Comparison of ENCODE assay signal across 2 cellular contexts in the genomic region with DNA sequence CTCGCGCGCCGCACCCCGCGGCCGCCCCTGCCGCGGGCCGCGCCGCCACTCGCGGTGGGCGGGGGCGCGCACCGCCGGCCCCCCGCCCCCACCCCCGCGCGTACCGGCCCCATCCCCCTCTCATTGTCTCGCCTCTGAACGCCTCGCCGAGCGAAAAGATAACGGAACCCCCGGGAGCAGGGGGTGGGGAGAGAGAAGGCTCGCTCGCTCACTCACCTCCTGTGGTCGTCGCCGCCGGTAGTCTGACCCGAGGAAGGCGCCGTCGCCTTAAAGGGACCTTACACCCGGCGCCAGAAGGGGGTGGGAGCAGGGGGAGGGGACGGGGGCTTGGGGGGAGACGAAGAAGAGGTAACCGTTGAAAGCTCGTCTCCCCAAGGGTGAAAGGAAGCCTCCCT.
TF ChIP-seq lines count a peak whose summit lies in the region.

No MANE protein-coding gene starts in this region.

TF ChIP-seq in HEK293T, 16 proteins besides CTCF, POLR2A, EP300 and RAD21:
- TF ChIP-seq L3MBTL2 (conservative IDR thresholded peaks at IDR 0.05) (no peak), FOXM1 (IDR thresholded peaks at IDR 0.05; ENCODE audit: borderline replicate concordance) (no peak)

TF ChIP-seq in HepG2, 621 proteins besides CTCF, POLR2A, EP300 and RAD21:
- TF ChIP-seq, protein P1, sequence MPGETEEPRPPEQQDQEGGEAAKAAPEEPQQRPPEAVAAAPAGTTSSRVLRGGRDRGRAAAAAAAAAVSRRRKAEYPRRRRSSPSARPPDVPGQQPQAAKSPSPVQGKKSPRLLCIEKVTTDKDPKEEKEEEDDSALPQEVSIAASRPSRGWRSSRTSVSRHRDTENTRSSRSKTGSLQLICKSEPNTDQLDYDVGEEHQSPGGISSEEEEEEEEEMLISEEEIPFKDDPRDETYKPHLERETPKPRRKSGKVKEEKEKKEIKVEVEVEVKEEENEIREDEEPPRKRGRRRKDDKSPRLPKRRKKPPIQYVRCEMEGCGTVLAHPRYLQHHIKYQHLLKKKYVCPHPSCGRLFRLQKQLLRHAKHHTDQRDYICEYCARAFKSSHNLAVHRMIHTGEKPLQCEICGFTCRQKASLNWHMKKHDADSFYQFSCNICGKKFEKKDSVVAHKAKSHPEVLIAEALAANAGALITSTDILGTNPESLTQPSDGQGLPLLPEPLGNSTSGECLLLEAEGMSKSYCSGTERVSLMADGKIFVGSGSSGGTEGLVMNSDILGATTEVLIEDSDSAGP (CRISPR knock-in tag; IDR thresholded peaks at IDR 0.05; ENCODE audit: borderline replicate concordance) = peak; percentile 63; the same call in 1 of the 2 replicates
- TF ChIP-seq BCLAF1 (IDR thresholded peaks at IDR 0.05) = no peak
- TF ChIP-seq ZNF557 (CRISPR knock-in tag; IDR thresholded peaks at IDR 0.05) = no peak
- peak; percentile 36; the same call in 1 of the 2 replicates for TF ChIP-seq RBFOX2 (IDR thresholded peaks at IDR 0.05; ENCODE audit: low read depth, low read length)
- TF ChIP-seq ZNF780A (CRISPR knock-in tag; IDR thresholded peaks at IDR 0.05) = no peak
- TF ChIP-seq POLR2AphosphoS5 (IDR thresholded peaks at IDR 0.05; ENCODE audit: low read depth, low read length) = peak; percentile 35
- no peak for TF ChIP-seq NFKBIZ (CRISPR knock-in tag; IDR thresholded peaks at IDR 0.05)
- TF ChIP-seq ZNF383 (CRISPR knock-in tag; IDR thresholded peaks at IDR 0.05; ENCODE audit: borderline replicate concordance) = no peak
- TF ChIP-seq ZNF205 (CRISPR knock-in tag; IDR thresholded peaks at IDR 0.05) = no peak
- TF ChIP-seq MAZ (IDR thresholded peaks at IDR 0.05; ENCODE audit: borderline replicate concordance, low read depth, low read length) = no peak
- 0 out of 2 replicates have a peak, but pooled peaks have one; percentile 9 for TF ChIP-seq MAZ (CRISPR knock-in tag; IDR thresholded peaks at IDR 0.05; ENCODE audit: low read depth)
- TF ChIP-seq ISL2 (CRISPR knock-in tag; IDR thresholded peaks at IDR 0.05) = 0 out of 2 replicates have a peak, but pooled peaks have one; percentile 12
- TF ChIP-seq MBD4 (IDR thresholded peaks at IDR 0.05; ENCODE audit: borderline replicate concordance, low read length) = no peak
- TF ChIP-seq ZNF607 (CRISPR knock-in tag; IDR thresholded peaks at IDR 0.05; ENCODE audit: borderline replicate concordance) = no peak
- TF ChIP-seq, protein P2, sequence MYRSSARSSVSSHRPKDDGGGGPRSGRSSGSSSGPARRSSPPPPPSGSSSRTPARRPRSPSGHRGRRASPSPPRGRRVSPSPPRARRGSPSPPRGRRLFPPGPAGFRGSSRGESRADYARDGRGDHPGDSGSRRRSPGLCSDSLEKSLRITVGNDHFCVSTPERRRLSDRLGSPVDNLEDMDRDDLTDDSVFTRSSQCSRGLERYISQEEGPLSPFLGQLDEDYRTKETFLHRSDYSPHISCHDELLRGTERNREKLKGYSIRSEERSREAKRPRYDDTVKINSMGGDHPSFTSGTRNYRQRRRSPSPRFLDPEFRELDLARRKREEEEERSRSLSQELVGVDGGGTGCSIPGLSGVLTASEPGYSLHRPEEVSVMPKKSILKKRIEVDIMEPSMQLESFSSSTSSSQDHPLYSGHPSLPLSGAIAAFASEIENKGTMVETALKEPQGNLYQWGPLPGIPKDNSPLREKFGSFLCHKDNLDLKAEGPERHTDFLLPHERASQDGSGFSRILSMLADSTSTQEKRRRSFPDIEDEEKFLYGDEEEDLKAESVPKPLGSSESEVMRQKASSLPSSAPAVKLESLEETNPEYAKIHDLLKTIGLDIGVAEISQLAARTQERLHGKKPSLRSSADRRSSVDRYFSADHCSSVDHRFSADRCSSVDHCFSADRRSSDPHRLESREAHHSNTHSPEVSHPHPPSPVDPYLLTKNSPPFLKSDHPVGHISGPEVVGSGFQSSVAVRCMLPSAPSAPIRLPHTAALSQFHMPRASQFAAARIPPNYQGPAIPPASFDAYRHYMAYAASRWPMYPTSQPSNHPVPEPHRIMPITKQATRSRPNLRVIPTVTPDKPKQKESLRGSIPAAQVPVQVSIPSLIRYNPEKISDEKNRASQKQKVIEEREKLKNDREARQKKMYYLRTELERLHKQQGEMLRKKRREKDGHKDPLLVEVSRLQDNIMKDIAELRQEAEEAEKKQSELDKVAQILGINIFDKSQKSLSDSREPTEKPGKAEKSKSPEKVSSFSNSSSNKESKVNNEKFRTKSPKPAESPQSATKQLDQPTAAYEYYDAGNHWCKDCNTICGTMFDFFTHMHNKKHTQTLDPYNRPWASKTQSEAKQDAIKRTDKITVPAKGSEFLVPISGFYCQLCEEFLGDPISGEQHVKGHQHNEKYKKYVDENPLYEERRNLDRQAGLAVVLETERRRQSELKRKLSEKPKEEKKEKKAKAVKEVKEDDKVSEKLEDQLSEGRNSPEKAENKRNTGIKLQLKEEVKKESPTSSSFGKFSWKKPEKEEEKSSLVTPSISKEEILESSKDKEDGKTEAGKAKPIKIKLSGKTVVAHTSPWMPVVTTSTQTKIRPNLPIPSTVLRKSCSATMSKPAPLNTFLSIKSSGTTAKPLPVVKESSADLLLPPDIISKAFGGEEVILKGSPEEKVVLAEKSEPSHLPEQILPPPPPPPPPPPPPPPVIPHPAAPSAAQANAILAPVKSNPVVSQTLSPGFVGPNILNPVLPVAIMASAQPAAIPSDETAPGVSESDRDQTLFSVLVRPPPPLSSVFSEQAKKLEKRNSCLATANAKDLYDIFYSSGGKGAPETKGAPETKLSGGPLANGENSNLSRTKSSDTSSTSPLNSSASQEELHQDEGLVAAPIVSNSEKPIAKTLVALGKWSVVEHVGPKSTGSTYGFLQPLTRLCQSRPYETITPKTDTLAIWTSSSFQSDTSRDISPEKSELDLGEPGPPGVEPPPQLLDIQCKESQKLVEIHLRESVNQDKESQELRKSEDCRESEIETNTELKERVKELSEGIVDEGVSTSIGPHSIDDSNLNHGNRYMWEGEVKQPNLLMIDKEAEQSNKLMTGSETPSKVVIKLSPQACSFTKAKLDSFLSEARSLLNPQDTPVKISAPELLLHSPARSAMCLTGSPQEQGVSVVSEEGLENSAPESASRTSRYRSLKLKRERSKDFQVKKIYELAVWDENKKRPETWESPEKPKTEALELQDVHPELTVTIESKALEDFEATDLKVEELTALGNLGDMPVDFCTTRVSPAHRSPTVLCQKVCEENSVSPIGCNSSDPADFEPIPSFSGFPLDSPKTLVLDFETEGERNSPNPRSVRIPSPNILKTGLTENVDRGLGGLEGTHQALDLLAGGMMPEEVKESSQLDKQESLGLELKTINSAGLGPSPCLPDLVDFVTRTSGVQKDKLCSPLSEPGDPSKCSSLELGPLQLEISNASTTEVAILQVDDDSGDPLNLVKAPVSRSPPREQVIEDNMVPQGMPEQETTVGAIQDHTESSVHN (CRISPR knock-in tag; IDR thresholded peaks at IDR 0.05) = no peak
- no peak for TF ChIP-seq KDM5A (IDR thresholded peaks at IDR 0.05; ENCODE audit: borderline replicate concordance, low read length)
- TF ChIP-seq ZBTB14 (CRISPR knock-in tag; IDR thresholded peaks at IDR 0.05) = peak; percentile 49
- no peak for TF ChIP-seq NR2C2 (CRISPR knock-in tag; IDR thresholded peaks at IDR 0.05; ENCODE audit: borderline replicate concordance)
- no peak for TF ChIP-seq CENPBD1 (CRISPR knock-in tag; IDR thresholded peaks at IDR 0.05; ENCODE audit: borderline replicate concordance, low read depth)
- TF ChIP-seq ZNF777 (CRISPR knock-in tag; IDR thresholded peaks at IDR 0.05) = peak; percentile 10; the same call in 1 of the 2 replicates
- TF ChIP-seq SAP130 (CRISPR knock-in tag; IDR thresholded peaks at IDR 0.05; ENCODE audit: low read depth) = peak; percentile 2; the same call in 1 of the 2 replicates
- no peak for TF ChIP-seq MEIS1 (CRISPR knock-in tag; IDR thresholded peaks at IDR 0.05; ENCODE audit: borderline replicate concordance)
- no peak for TF ChIP-seq ZNF160 (CRISPR knock-in tag; IDR thresholded peaks at IDR 0.05)
- TF ChIP-seq MAX (IDR thresholded peaks at IDR 0.05) = 0 out of 2 replicates have a peak, but pooled peaks have one; percentile 13
